ENCODE assay signal across 1 cellular context in genomic region chr5:173196133-173196952, GRCh38.
TF ChIP-seq lines count a peak whose summit lies in the region.

No MANE protein-coding gene starts in this region.

TF ChIP-seq in HepG2, 621 proteins besides CTCF, POLR2A, EP300 and RAD21 (continued from another document):
- TF ChIP-seq ZNF644 (CRISPR knock-in tag; IDR thresholded peaks at IDR 0.05; ENCODE audit: low read depth) (0 out of 2 replicates have a peak, but pooled peaks have one; percentile 29), PRPF4 (IDR thresholded peaks at IDR 0.05; ENCODE audit: low read depth, low read length, poor library complexity, severe bottlenecking) (no peak), SATB2 (CRISPR knock-in tag; IDR thresholded peaks at IDR 0.05) (no peak), HES4 (CRISPR knock-in tag; IDR thresholded peaks at IDR 0.05; ENCODE audit: borderline replicate concordance) (0 out of 2 replicates have a peak, but pooled peaks have one; percentile 22), ZNF597 (CRISPR knock-in tag; IDR thresholded peaks at IDR 0.05) (no peak), ZBTB8A (CRISPR knock-in tag; IDR thresholded peaks at IDR 0.05; ENCODE audit: borderline replicate concordance, low read depth) (no peak), ZBTB42 (CRISPR knock-in tag; IDR thresholded peaks at IDR 0.05) (0 out of 2 replicates have a peak, but pooled peaks have one; percentile 42), PCBP1 (IDR thresholded peaks at IDR 0.05; ENCODE audit: borderline replicate concordance, low read depth, low read length) (no peak), SMARCE1 (IDR thresholded peaks at IDR 0.05; ENCODE audit: borderline replicate concordance) (no peak), ATAD3A (CRISPR knock-in tag; IDR thresholded peaks at IDR 0.05) (no peak), CC2D1A (CRISPR knock-in tag; IDR thresholded peaks at IDR 0.05) (no peak), ZNF17 (CRISPR knock-in tag; IDR thresholded peaks at IDR 0.05) (no peak), ZNF674 (CRISPR knock-in tag; IDR thresholded peaks at IDR 0.05; ENCODE audit: low read depth) (no peak), ZBTB7B (CRISPR knock-in tag; IDR thresholded peaks at IDR 0.05) (peak; percentile 30; the same call in 1 of the 2 replicates), MEF2D (CRISPR knock-in tag; IDR thresholded peaks at IDR 0.05) (peak; percentile 78), MATR3 (CRISPR knock-in tag; IDR thresholded peaks at IDR 0.05) (no peak), ZBTB10 (CRISPR knock-in tag; IDR thresholded peaks at IDR 0.05; ENCODE audit: borderline replicate concordance) (no peak), ZNF205 (CRISPR knock-in tag; IDR thresholded peaks at IDR 0.05) (0 out of 2 replicates have a peak, but pooled peaks have one; percentile 14), ZNF563 (CRISPR knock-in tag; IDR thresholded peaks at IDR 0.05) (peak; percentile 53; the same call in 1 of the 2 replicates), ZNF142 (CRISPR knock-in tag; IDR thresholded peaks at IDR 0.05) (0 out of 2 replicates have a peak, but pooled peaks have one; percentile 15), EEA1 (CRISPR knock-in tag; IDR thresholded peaks at IDR 0.05; ENCODE audit: borderline replicate concordance) (no peak), ZNF317 (CRISPR knock-in tag; IDR thresholded peaks at IDR 0.05) (0 out of 2 replicates have a peak, but pooled peaks have one; percentile 33), RERE (CRISPR knock-in tag; IDR thresholded peaks at IDR 0.05; ENCODE audit: low read depth) (no peak), ZNF34 (CRISPR knock-in tag; IDR thresholded peaks at IDR 0.05; ENCODE audit: borderline replicate concordance) (no peak), POGK (CRISPR knock-in tag; conservative IDR thresholded peaks at IDR 0.05) (0 out of 2 replicates have a peak, but pooled peaks have one; percentile 34), RARA (CRISPR knock-in tag; IDR thresholded peaks at IDR 0.05) (peak; percentile 6; the same call in 1 of the 2 replicates), FOXA1 (IDR thresholded peaks at IDR 0.05) (no peak), FOXA1 (CRISPR knock-in tag; IDR thresholded peaks at IDR 0.05) (peak; percentile 54), YEATS2 (CRISPR knock-in tag; IDR thresholded peaks at IDR 0.05; ENCODE audit: borderline replicate concordance) (no peak), ZNF792 (CRISPR knock-in tag; IDR thresholded peaks at IDR 0.05) (peak; percentile 38; the same call in 1 of the 2 replicates), TFDP2 (CRISPR knock-in tag; IDR thresholded peaks at IDR 0.05) (no peak), FOXP1 (IDR thresholded peaks at IDR 0.05) (no peak), FOXP1 (CRISPR knock-in tag; IDR thresholded peaks at IDR 0.05) (peak; percentile 36; the same call in 1 of the 2 replicates), ZNF564 (CRISPR knock-in tag; IDR thresholded peaks at IDR 0.05) (0 out of 2 replicates have a peak, but pooled peaks have one; percentile 34), ETV5 (CRISPR knock-in tag; IDR thresholded peaks at IDR 0.05; ENCODE audit: borderline replicate concordance) (peak; percentile 25; the same call in 1 of the 2 replicates), ZBTB20 (CRISPR knock-in tag; IDR thresholded peaks at IDR 0.05; ENCODE audit: borderline replicate concordance, low read depth) (peak; percentile 65; the same call in 1 of the 2 replicates), KDM2A (CRISPR knock-in tag; IDR thresholded peaks at IDR 0.05; ENCODE audit: borderline replicate concordance, low read depth) (peak; percentile 49; the same call in 1 of the 2 replicates), SIX1 (CRISPR knock-in tag; IDR thresholded peaks at IDR 0.05; ENCODE audit: borderline replicate concordance) (no peak), KAT7 (CRISPR knock-in tag; IDR thresholded peaks at IDR 0.05; ENCODE audit: borderline replicate concordance) (no peak), ZNF232 (CRISPR knock-in tag; IDR thresholded peaks at IDR 0.05; ENCODE audit: borderline replicate concordance) (0 out of 2 replicates have a peak, but pooled peaks have one; percentile 39), TEAD2 (CRISPR knock-in tag; IDR thresholded peaks at IDR 0.05) (no peak), MEIS1 (CRISPR knock-in tag; IDR thresholded peaks at IDR 0.05; ENCODE audit: borderline replicate concordance) (peak; percentile 81; the same call in 1 of the 2 replicates)
